Comparison of ENCODE assay signal across 16 cellular contexts in the genomic region with DNA sequence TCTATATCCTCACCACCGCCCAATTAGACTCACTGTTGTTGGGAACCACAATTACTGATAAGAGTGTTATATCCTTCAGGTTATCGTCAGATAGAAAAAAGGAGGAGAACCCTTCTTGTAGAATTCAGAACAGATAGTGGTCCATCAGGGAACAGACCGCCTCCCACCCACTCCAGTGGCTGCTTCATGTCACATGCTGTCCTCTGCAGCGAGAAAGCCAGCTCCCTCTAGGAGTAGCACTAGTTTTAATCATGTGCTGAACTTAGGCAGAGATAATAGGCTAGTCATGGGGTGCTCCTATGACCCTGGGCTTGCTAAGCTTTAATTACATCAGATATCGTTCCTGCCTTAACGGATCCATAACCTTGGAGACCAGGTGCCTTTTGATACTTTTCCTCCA. TPM values are rescaled to one million over a fixed set of nuclear protein-coding genes. Genes with fewer than 3 reads are reported as not detected.
DNase-seq lines count a peak whose midpoint lies in the region; ATAC-seq and TF ChIP-seq lines count a peak whose summit lies in the region.
"Had no signal": no experiment of that assay in that cellular context is flagged by ENCODE, and none has a peak within 500 bp of the region (broad histone marks: within the 10 kb centered on the region; RNA-seq: fewer than 3 reads in every experiment).

No MANE protein-coding gene starts in this region.

- H3F3A ChIP-seq in MM.1S (ENCODE audit: insufficient read depth, low read length), result peaks cover 7% of the 10 kb centered on the region

- H3K27ac ChIP-seq in Panc1 (ENCODE audit: low read length), result no peak overlapping the region
- no peak overlapping the region for H3K27ac ChIP-seq in MM.1S (ENCODE audit: low read length)
- no peak overlapping the region for H3K27ac ChIP-seq in body of pancreas
- H3K27ac ChIP-seq: A549, C4-2B had no signal

- H3K9me3 ChIP-seq in Panc1 (ENCODE audit: control insufficient read depth, insufficient read depth, low read depth, low read length), result no peaks in the 10 kb centered on the region
- no peaks in the 10 kb centered on the region for H3K9me3 ChIP-seq in MM.1S (replicated peaks; ENCODE audit: insufficient read depth, low read length)
- no peaks in the 10 kb centered on the region for H3K9me3 ChIP-seq in body of pancreas
- H3K9me3 ChIP-seq: A549, BE2C had no signal

- CTCF ChIA-PET in Panc1 (lab: Charles Lee), result interaction anchor here (0.6 kb wide), 1 partner anchor 44 kb away, joined by 4 read pairs; no protein-coding TSS in a partner anchor

- no peak overlapping the region for H3K4me3 Mint-ChIP-seq in activated T-helper 17 cell treated with anti-CD3 and anti-CD28 coated beads, Interleukin-2, amount 50 U/mL, for 72 hours
- H3K4me3 Mint-ChIP-seq: CD8-positive, alpha-beta T cell; IgD-negative memory B cell had no signal

- no peak overlapping the region for H3K9ac ChIP-seq in MM.1S (ENCODE audit: low read length)

- TF ChIP-seq CTCF in Panc1 (IDR thresholded peaks at IDR 0.05), result no peak
- no peak for TF ChIP-seq CTCF in MM.1S (IDR thresholded peaks at IDR 0.05; ENCODE audit: low read length)
- no peak for TF ChIP-seq CTCF in body of pancreas (IDR thresholded peaks at IDR 0.05)

- H3K27me3 ChIP-seq in Panc1 (ENCODE audit: control insufficient read depth, insufficient read depth, low read length), result no peaks in the 10 kb centered on the region
- no peaks in the 10 kb centered on the region for H3K27me3 ChIP-seq in MM.1S (replicated peaks; ENCODE audit: insufficient read depth, low read length)
- H3K27me3 ChIP-seq in body of pancreas, result no peaks in the 10 kb centered on the region
- H3K27me3 ChIP-seq: BE2C had no signal

- H3K36me3 ChIP-seq in Panc1 (ENCODE audit: control insufficient read depth, insufficient read depth, low read length), result peaks cover 6% of the 10 kb centered on the region; the same call in 1 of the 2 replicates
- no peaks in the 10 kb centered on the region for H3K36me3 ChIP-seq in MM.1S (replicated peaks; ENCODE audit: insufficient read depth, low read length)
- peaks cover 6 to 13% of the 10 kb centered on the region in 2 donors for H3K36me3 ChIP-seq in body of pancreas (replicated peaks in 1 of 2; ENCODE audit: insufficient read depth in 1 of 2, low read depth in 2 of 2)

- H3K4me2 ChIP-seq in MM.1S (ENCODE audit: low read depth, low read length), result no peak overlapping the region
- H3K4me2 ChIP-seq: A549 had no signal

- H3K4me1 ChIP-seq in Panc1 (ENCODE audit: control insufficient read depth, insufficient read depth, low read length) (no peaks in the 10 kb centered on the region), MM.1S (ENCODE audit: low read length) (peaks cover 8% of the 10 kb centered on the region), body of pancreas (no peaks in the 10 kb centered on the region)
- H3K4me1 ChIP-seq: BE2C had no signal

- TSS peak; percentile 31 for BruUV-seq in Panc1 (replicated peaks; lab: Mats Ljungman, UMichigan)

- POLR2A ChIA-PET in Panc1 (lab: Charles Lee), result no interaction called here

- no peaks in the 10 kb centered on the region for H4K20me1 ChIP-seq in MM.1S (ENCODE audit: insufficient read depth, low read length)

- H2AFZ ChIP-seq in MM.1S (ENCODE audit: low read length), result no peak overlapping the region

- ATAC-seq in Panc1, result no peak
- ATAC-seq in activated T-helper 17 cell treated with anti-CD3 and anti-CD28 coated beads, Interleukin-2, amount 50 U/mL, for 72 hours (replicated peaks), result no peak
- no peak for ATAC-seq in body of pancreas
- ATAC-seq: A549; CD8-positive, alpha-beta T cell; HCT116 had no signal

- in situ Hi-C loops in Panc1 (cut with HindIII; ENCODE audit: low pct_unique_long_range_greater_than_20kb, low sequenced_read_pairs), result no loop called here

- no peaks in the 10 kb centered on the region for H3K9me2 ChIP-seq in MM.1S (replicated peaks; ENCODE audit: insufficient read depth, low read length)

- H3K4me1 Mint-ChIP-seq in activated T-helper 17 cell treated with anti-CD3 and anti-CD28 coated beads, Interleukin-2, amount 50 U/mL, for 72 hours, result peaks cover 3% of the 10 kb centered on the region

- no peak overlapping the region for H3K4me3 ChIP-seq in Panc1 (ENCODE audit: low read depth in 2 of 2, low read length in 2 of 2)
- no peak overlapping the region for H3K4me3 ChIP-seq in MM.1S (ENCODE audit: low read length)
- H3K4me3 ChIP-seq in body of pancreas, result no peak overlapping the region
- H3K4me3 ChIP-seq: A549 had no signal

- no peak for TF ChIP-seq POLR2A in erythroblast (IDR thresholded peaks at IDR 0.05; ENCODE audit: low read length)
- no peak for TF ChIP-seq POLR2A in body of pancreas (IDR thresholded peaks at IDR 0.05)

- peaks cover 87% of the 10 kb centered on the region for H3K36me3 Mint-ChIP-seq in activated T-helper 17 cell treated with anti-CD3 and anti-CD28 coated beads, Interleukin-2, amount 50 U/mL, for 72 hours (ENCODE audit: low read depth)

- no peaks in the 10 kb centered on the region for H3K9me3 Mint-ChIP-seq in activated T-helper 17 cell treated with anti-CD3 and anti-CD28 coated beads, Interleukin-2, amount 50 U/mL, for 72 hours
- H3K9me3 Mint-ChIP-seq: CD8-positive, alpha-beta T cell; IgD-negative memory B cell had no signal

- no peaks in the 10 kb centered on the region for H3K79me2 ChIP-seq in MM.1S (ENCODE audit: low read length)

- intact Hi-C loops in Panc1 (cut with micrococcal nuclease; ENCODE audit: unreplicated experiment) (no loop called here), posterior vena cava (cut with DNase I) (no loop called here), body of pancreas (cut with DNase I) (no loop called here)

- 89 to 94% methylated on average over 6 of the region's 6 CpGs for WGBS in body of pancreas, 2 donors

- DNase-seq in Panc1 (ENCODE audit: low read depth, low spot score) (no peak), erythroblast (lab: John Stamatoyannopoulos, UW) (peak; percentile 10 to 39), posterior vena cava (ENCODE audit: low spot score) (peak; percentile 43), DMS 273 (lab: John Stamatoyannopoulos, UW; ENCODE audit: unreplicated experiment) (no peak), MM.1S (no peak), body of pancreas (no peak)
- DNase-seq: BE2C; CD8-positive, alpha-beta T cell; COR-L47; DMS53; GF-D8 had no signal

- H3K27me3 Mint-ChIP-seq in activated T-helper 17 cell treated with anti-CD3 and anti-CD28 coated beads, Interleukin-2, amount 50 U/mL, for 72 hours, result no peaks in the 10 kb centered on the region
- H3K27me3 Mint-ChIP-seq: IgD-negative memory B cell had no signal

- peak overlapping the region; percentile 41 for H3K27ac Mint-ChIP-seq in activated T-helper 17 cell treated with anti-CD3 and anti-CD28 coated beads, Interleukin-2, amount 50 U/mL, for 72 hours

RNA-seq across cellular contexts. Expression of a gene that starts 40.6 kb away (rescaled TPM):
- total RNA-seq in Panc1 (2021; ENCODE audit: unreplicated experiment), result 85.1 TPM
- 98.8 TPM for polyA plus RNA-seq in Panc1 (2012; ENCODE audit: insufficient read length)
- total RNA-seq in activated T-helper 17 cell treated with anti-CD3 and anti-CD28 coated beads, Interleukin-2, amount 50 U/mL, for 72 hours, result 10 to 100 TPM; 38.3 to 45.2 TPM
- total RNA-seq in posterior vena cava, result 10 to 100 TPM; 30.1 to 41.3 TPM
- total RNA-seq in body of pancreas, result 10 to 100 TPM; 13.5 to 16.5 TPM

RNA-seq across cellular contexts. Expression of a gene that starts 51.5 kb away (rescaled TPM):
- total RNA-seq in Panc1 (2021; ENCODE audit: unreplicated experiment), result 256 TPM
- 356 TPM for polyA plus RNA-seq in Panc1 (2012; ENCODE audit: insufficient read length)
- total RNA-seq in activated T-helper 17 cell treated with anti-CD3 and anti-CD28 coated beads, Interleukin-2, amount 50 U/mL, for 72 hours, result 100 to 1,000 TPM; 116 to 178 TPM
- total RNA-seq in posterior vena cava, result 100 to 1,000 TPM; 102 to 112 TPM
- total RNA-seq in body of pancreas, result 10 to 100 TPM; 67.7 to 74.5 TPM

Comparison
In these comparisons a context has a peak if more than half of its experiments do, and no peak if none do; other contexts are left out.
1. DNase-seq: peak in erythroblast (2 of 2) and posterior vena cava (single experiment); none in Panc1 (single experiment), DMS 273 (single experiment), MM.1S (single experiment) and body of pancreas (0 of 4).